In genomic region chr5:3102531-3102930, GRCh38 we compare ENCODE assay signal across 25 cellular contexts.
A peak's percentile ranks its signal among the peaks of the same experiment; 100 is the strongest.
DNase-seq lines count a peak whose midpoint lies in the region; ATAC-seq and TF ChIP-seq lines count a peak whose summit lies in the region.
"Had no signal": no experiment of that assay in that cellular context is flagged by ENCODE, and none has a peak within 500 bp of the region (broad histone marks: within the 10 kb centered on the region; RNA-seq: fewer than 3 reads in every experiment).

No MANE protein-coding gene starts in this region.

- H3K4me3 ChIP-seq in H7 (ENCODE audit: insufficient read depth, low read depth, low read length) (no peak overlapping the region), NT2/D1 (ENCODE audit: insufficient read length, low read depth) (no peak overlapping the region), iPS-20b (ENCODE audit: low read length) (no peak overlapping the region)
- H3K4me3 ChIP-seq: GM12878, Peyer's patch had no signal

- H3K4me1 ChIP-seq in NT2/D1 (ENCODE audit: insufficient read depth, insufficient read length) (peaks cover 18% of the 10 kb centered on the region), iPS-20b (ENCODE audit: insufficient read depth, low read length) (peaks cover 61% of the 10 kb centered on the region)
- H3K4me1 ChIP-seq: BE2C, Peyer's patch had no signal

- ATAC-seq in GM19395 (IDR thresholded peaks at IDR 0.05; ENCODE audit: unreplicated experiment), result no peak
- no peak for ATAC-seq in GM21786 (IDR thresholded peaks at IDR 0.05; ENCODE audit: unreplicated experiment)
- no peak for ATAC-seq in GM18517 (IDR thresholded peaks at IDR 0.05; ENCODE audit: unreplicated experiment)
- ATAC-seq: GM12878 had no signal

- H3K27me3 ChIP-seq in H7 (ENCODE audit: control insufficient read depth, insufficient read depth, low read length), result peaks cover 9% of the 10 kb centered on the region; the same call in 1 of the 2 replicates
- H3K27me3 ChIP-seq in NT2/D1 (ENCODE audit: insufficient read depth, insufficient read length), result no peaks in the 10 kb centered on the region
- no peaks in the 10 kb centered on the region; the same call in 1 of the 2 replicates for H3K27me3 ChIP-seq in iPS-20b (ENCODE audit: insufficient read depth, low read length)
- H3K27me3 ChIP-seq: BE2C, Peyer's patch had no signal

- no peaks in the 10 kb centered on the region for H3K36me3 Mint-ChIP-seq in type B pancreatic cell

- H3K9ac ChIP-seq in NT2/D1 (ENCODE audit: insufficient read length, low read depth), result peak overlapping the region; percentile 77
- peak overlapping the region; percentile 77 for H3K9ac ChIP-seq in iPS-20b (ENCODE audit: low read depth, low read length)
- H3K9ac ChIP-seq: KMS-11 had no signal

- H3K36me3 ChIP-seq in H7 (replicated peaks; ENCODE audit: control insufficient read depth, insufficient read depth, low read length) (no peaks in the 10 kb centered on the region), NT2/D1 (ENCODE audit: insufficient read depth, insufficient read length, low read length) (no peaks in the 10 kb centered on the region), iPS-20b (ENCODE audit: insufficient read depth, low read depth, low read length) (no peaks in the 10 kb centered on the region)
- H3K36me3 ChIP-seq: BE2C, Peyer's patch had no signal

- TF ChIP-seq CTCF in type B pancreatic cell (conservative IDR thresholded peaks at IDR 0.05), result no peak

- H3K4me1 Mint-ChIP-seq in type B pancreatic cell (ENCODE audit: unreplicated experiment), result peaks cover 48% of the 10 kb centered on the region

- peak overlapping the region; percentile 26 for H3K4me3 Mint-ChIP-seq in type B pancreatic cell
- H3K4me3 Mint-ChIP-seq: CD4-positive, alpha-beta T cell; HFFc6 had no signal

- H3K27me3 Mint-ChIP-seq in type B pancreatic cell, result peaks cover 49% of the 10 kb centered on the region

- DNase-seq in H7 (peak; percentile 8), NT2/D1 (ENCODE audit: low read depth, low spot score) (no peak), type B pancreatic cell (ENCODE audit: extremely low spot score, unreplicated experiment) (no peak)
- DNase-seq: BE2C; CD4-positive, alpha-beta T cell; COR-L47; DMS 273 treated with DMSO at 0.1 percent for 48 hours; DMS79 treated with DMSO at 0.1 percent for 48 hours; HFFc6; IMR-90; NCI-H1105; NCI-H2029 treated with DMSO at 0.1 percent for 48 hours; NCI-H2171; NCI-H345; NCI-H524; NCI-H774; NK-92 treated with Interleukin-12 subunit alpha and Interleukin-12 subunit beta, amount 100 ng/mL, for 24 hours; Peyer's patch had no signal

- H3K9me3 ChIP-seq in NT2/D1 (ENCODE audit: insufficient read depth, low read length), result peaks cover 5% of the 10 kb centered on the region; the same call in 1 of the 2 replicates
- H3K9me3 ChIP-seq in iPS-20b (ENCODE audit: insufficient read depth, low read depth, low read length), result no peaks in the 10 kb centered on the region
- H3K9me3 ChIP-seq: BE2C, Peyer's patch had no signal

- H3K27ac ChIP-seq in iPS-20b (ENCODE audit: low read length), result peak overlapping the region; percentile 70
- H3K27ac ChIP-seq: HL-60, KMS-11, Peyer's patch had no signal

- no peaks in the 10 kb centered on the region for H3K9me3 Mint-ChIP-seq in type B pancreatic cell

- H3K27ac Mint-ChIP-seq in type B pancreatic cell, result no peak overlapping the region
- H3K27ac Mint-ChIP-seq: CD4-positive, alpha-beta T cell; HFFc6 had no signal
